Comparison of ENCODE assay signal across 22 cellular contexts in genomic region chr16:65445313-65446260, GRCh38.
DNase-seq lines count a peak whose midpoint lies in the region; ATAC-seq, FAIRE-seq and TF ChIP-seq lines count a peak whose summit lies in the region.
"Had no signal": no experiment of that assay in that cellular context is flagged by ENCODE, and none has a peak within 500 bp of the region (broad histone marks: within the 10 kb centered on the region; RNA-seq: fewer than 3 reads in every experiment).

No MANE protein-coding gene starts in this region.

- H3K79me2 ChIP-seq in HepG2 (ENCODE audit: insufficient read depth, low read length) = no peaks in the 10 kb centered on the region

- TF ChIP-seq POLR2A in HepG2 (IDR thresholded peaks at IDR 0.05; ENCODE audit: insufficient read depth in 1 of 2, low read depth in 2 of 2, low read length in 2 of 2) (no peak), right lobe of liver (IDR thresholded peaks at IDR 0.05) (no peak), esophagus muscularis mucosa (IDR thresholded peaks at IDR 0.05; ENCODE audit: low read depth) (no peak)

- H3K36me3 Mint-ChIP-seq in stimulated activated effector memory CD8-positive, alpha-beta T cell treated with anti-CD3 and anti-CD28 coated beads, Interleukin-12 subunit alpha, Interleukin-12 subunit beta, amount 100 ng/mL, for 72 hours = no peaks in the 10 kb centered on the region
- H3K36me3 Mint-ChIP-seq: CD4-positive, CD25-positive, alpha-beta regulatory T cell had no signal

- H4K20me1 ChIP-seq in HepG2 (ENCODE audit: insufficient read depth, low read length) = no peaks in the 10 kb centered on the region

- no peak for TF ChIP-seq CTCF in HepG2 (CRISPR knock-in tag; IDR thresholded peaks at IDR 0.05)
- TF ChIP-seq CTCF in right lobe of liver (IDR thresholded peaks at IDR 0.05) = no peak
- no peak for TF ChIP-seq CTCF in RWPE2 (IDR thresholded peaks at IDR 0.05; ENCODE audit: poor library complexity, severe bottlenecking)
- no peak for TF ChIP-seq CTCF in esophagus muscularis mucosa (IDR thresholded peaks at IDR 0.05)

- TF ChIP-seq RAD21 in HepG2 (CRISPR knock-in tag; IDR thresholded peaks at IDR 0.05) = no peak

- WGBS in HepG2 (ENCODE audit: low lambda C conversion rate) = 3% methylated on average over 1 of the region's 1 CpG
- WGBS in right lobe of liver (ENCODE audit: insufficient coverage, low coverage, low lambda C conversion rate, missing lambda C conversion rate) = 42% methylated on average over 1 of the region's 1 CpG
- WGBS in esophagus muscularis mucosa = 68% methylated on average over 1 of the region's 1 CpG

- no peak overlapping the region for H3K4me2 ChIP-seq in HepG2 (ENCODE audit: low read depth, low read length)
- H3K4me2 ChIP-seq: KMS-11 had no signal

- H3K27me3 ChIP-seq in HepG2 (ENCODE audit: control insufficient read depth in 1 of 2, insufficient read depth in 2 of 2, low read length in 2 of 2) (no peaks in the 10 kb centered on the region), right lobe of liver (no peaks in the 10 kb centered on the region), RWPE2 (ENCODE audit: insufficient read depth, poor library complexity, severe bottlenecking) (no peaks in the 10 kb centered on the region), esophagus muscularis mucosa (no peaks in the 10 kb centered on the region)
- H3K27me3 ChIP-seq: Peyer's patch had no signal

- no peak overlapping the region for H3K4me3 Mint-ChIP-seq in stimulated activated effector memory CD8-positive, alpha-beta T cell treated with anti-CD3 and anti-CD28 coated beads, Interleukin-12 subunit alpha, Interleukin-12 subunit beta, amount 100 ng/mL, for 72 hours
- H3K4me3 Mint-ChIP-seq: CD4-positive, CD25-positive, alpha-beta regulatory T cell had no signal

- CTCF ChIA-PET in HepG2 (lab: Yijun Ruan, JAX; ENCODE audit: low intra/inter-chr PET ratio, low total read pairs) = no interaction called here

- H3K9me3 ChIP-seq in HepG2 (ENCODE audit: low read length) = peaks cover 42% of the 10 kb centered on the region
- H3K9me3 ChIP-seq in right lobe of liver = no peaks in the 10 kb centered on the region
- peaks cover 3% of the 10 kb centered on the region for H3K9me3 ChIP-seq in RWPE2 (ENCODE audit: severe bottlenecking)
- peaks cover 0 to 17% (median 10%) of the 10 kb centered on the region in 4 donors for H3K9me3 ChIP-seq in esophagus muscularis mucosa
- H3K9me3 ChIP-seq: Peyer's patch had no signal

- H3K4me3 ChIP-seq in HepG2 (replicated peaks in 1 of 3; ENCODE audit: insufficient read depth in 1 of 3, low read depth in 2 of 3, low read length in 3 of 3) (no peak overlapping the region), right lobe of liver (no peak overlapping the region), RWPE2 (ENCODE audit: severe bottlenecking) (no peak overlapping the region), esophagus muscularis mucosa (no peak overlapping the region)
- H3K4me3 ChIP-seq: GM12878, Peyer's patch had no signal

- no peak for FAIRE-seq in HepG2 (lab: Jason Lieb, UNC)
- FAIRE-seq: GM12878 had no signal

- BruUV-seq in HepG2 (replicated peaks; lab: Mats Ljungman, UMichigan) = no TSS peak

- DNase-seq in HepG2 (ENCODE audit: low spot score) = no peak
- DNase-seq in right lobe of liver = no peak
- DNase-seq in RWPE2 (ENCODE audit: low spot score) = no peak
- peak; percentile 24 for DNase-seq in esophagus muscularis mucosa (ENCODE audit: extremely low spot score)
- DNase-seq in stromal cell of bone marrow (ENCODE audit: low read depth) = peak; percentile 9
- no peak for DNase-seq in middle frontal gyrus (ENCODE audit: extremely low spot score, low spot score)
- no peak for DNase-seq in NCI-H2171 (lab: John Stamatoyannopoulos, UW)
- DNase-seq in stimulated activated effector memory CD8-positive, alpha-beta T cell treated with anti-CD3 and anti-CD28 coated beads, Interleukin-12 subunit alpha, Interleukin-12 subunit beta, amount 100 ng/mL, for 72 hours (ENCODE audit: low spot score in 2 of 2) = no peak
- DNase-seq: CD4-positive, CD25-positive, alpha-beta regulatory T cell; DMS79; H7; NCI-H1105; NCI-H146; NCI-H2029; NCI-H345; NCI-H524 treated with DMSO at 0.1 percent for 48 hours; NCI-H82; Peyer's patch; Right ventricle myocardium superior had no signal

- H3K36me3 ChIP-seq in HepG2 (replicated peaks in 1 of 2; ENCODE audit: control insufficient read depth in 1 of 2, insufficient read depth in 2 of 2, low read length in 2 of 2) = no peaks in the 10 kb centered on the region
- H3K36me3 ChIP-seq in right lobe of liver = no peaks in the 10 kb centered on the region
- H3K36me3 ChIP-seq in RWPE2 (ENCODE audit: low read depth) = no peaks in the 10 kb centered on the region
- H3K36me3 ChIP-seq in esophagus muscularis mucosa = no peaks in the 10 kb centered on the region
- H3K36me3 ChIP-seq: Peyer's patch had no signal

- no peak overlapping the region for H3K27ac ChIP-seq in HepG2 (ENCODE audit: extremely low read length, insufficient read depth, low read length)
- H3K27ac ChIP-seq in right lobe of liver = no peak overlapping the region
- H3K27ac ChIP-seq in RWPE2 (ENCODE audit: poor library complexity, severe bottlenecking) = no peak overlapping the region
- no peak overlapping the region for H3K27ac ChIP-seq in esophagus muscularis mucosa (replicated peaks in 1 of 4)
- H3K27ac ChIP-seq: HL-60, KMS-11, Peyer's patch had no signal

- H3K9ac ChIP-seq in HepG2 (ENCODE audit: insufficient read depth, low read depth, low read length) = no peak overlapping the region
- H3K9ac ChIP-seq: KMS-11 had no signal

- ATAC-seq in HepG2 (no peak), right lobe of liver (no peak), RWPE2 (ENCODE audit: low read depth) (peak; percentile 49; the same call in 2 of the 3 replicates)
- no peak for ATAC-seq in stimulated activated effector memory CD8-positive, alpha-beta T cell treated with anti-CD3 and anti-CD28 coated beads, Interleukin-12 subunit alpha, Interleukin-12 subunit beta, amount 100 ng/mL, for 72 hours
- ATAC-seq: GM12878 had no signal

- POLR2A ChIA-PET in HepG2 (lab: Yijun Ruan, JAX) = no interaction called here

- no peak overlapping the region for H2AFZ ChIP-seq in HepG2 (ENCODE audit: low read length)

- intact Hi-C loops in HepG2 (cut with micrococcal nuclease; ENCODE audit: unreplicated experiment) = no loop called here
- intact Hi-C loops in right lobe of liver (cut with DNase I) = no loop called here
- intact Hi-C loops in esophagus muscularis mucosa (cut with DNase I) = no loop called here

- H3K4me1 Mint-ChIP-seq in stimulated activated effector memory CD8-positive, alpha-beta T cell treated with anti-CD3 and anti-CD28 coated beads, Interleukin-12 subunit alpha, Interleukin-12 subunit beta, amount 100 ng/mL, for 72 hours = no peaks in the 10 kb centered on the region
- H3K4me1 Mint-ChIP-seq: CD4-positive, CD25-positive, alpha-beta regulatory T cell had no signal

- TF ChIP-seq EP300 in HepG2 (IDR thresholded peaks at IDR 0.05; ENCODE audit: low read depth in 2 of 2, low read length in 2 of 2) (no peak), HepG2 (CRISPR knock-in tag; IDR thresholded peaks at IDR 0.05; ENCODE audit: borderline replicate concordance) (no peak), esophagus muscularis mucosa (IDR thresholded peaks at IDR 0.05) (no peak)

- H3K9me3 Mint-ChIP-seq in stimulated activated effector memory CD8-positive, alpha-beta T cell treated with anti-CD3 and anti-CD28 coated beads, Interleukin-12 subunit alpha, Interleukin-12 subunit beta, amount 100 ng/mL, for 72 hours = peaks cover 30% of the 10 kb centered on the region

- H3K27ac Mint-ChIP-seq in stimulated activated effector memory CD8-positive, alpha-beta T cell treated with anti-CD3 and anti-CD28 coated beads, Interleukin-12 subunit alpha, Interleukin-12 subunit beta, amount 100 ng/mL, for 72 hours = no peak overlapping the region
- H3K27ac Mint-ChIP-seq: CD4-positive, CD25-positive, alpha-beta regulatory T cell had no signal

- in situ Hi-C loops in HepG2 (cut with HindIII; ENCODE audit: extremely low pct_ligation_motif_present, low pct_unique_long_range_greater_than_20kb) = no loop called here

- no peaks in the 10 kb centered on the region for H3K4me1 ChIP-seq in HepG2 (ENCODE audit: insufficient read depth, low read length)
- H3K4me1 ChIP-seq in right lobe of liver = no peaks in the 10 kb centered on the region
- peaks cover 3% of the 10 kb centered on the region for H3K4me1 ChIP-seq in RWPE2 (ENCODE audit: insufficient read depth, poor library complexity, severe bottlenecking)
- no peaks in the 10 kb centered on the region for H3K4me1 ChIP-seq in esophagus muscularis mucosa
- H3K4me1 ChIP-seq: Peyer's patch had no signal

TF ChIP-seq in HepG2, 621 proteins besides CTCF, POLR2A, EP300 and RAD21:
- no peak for TF ChIP-seq MIER3 (CRISPR knock-in tag; IDR thresholded peaks at IDR 0.05; ENCODE audit: borderline replicate concordance)
- no peak for TF ChIP-seq ZNF446 (CRISPR knock-in tag; IDR thresholded peaks at IDR 0.05)
- TF ChIP-seq, protein P1, sequence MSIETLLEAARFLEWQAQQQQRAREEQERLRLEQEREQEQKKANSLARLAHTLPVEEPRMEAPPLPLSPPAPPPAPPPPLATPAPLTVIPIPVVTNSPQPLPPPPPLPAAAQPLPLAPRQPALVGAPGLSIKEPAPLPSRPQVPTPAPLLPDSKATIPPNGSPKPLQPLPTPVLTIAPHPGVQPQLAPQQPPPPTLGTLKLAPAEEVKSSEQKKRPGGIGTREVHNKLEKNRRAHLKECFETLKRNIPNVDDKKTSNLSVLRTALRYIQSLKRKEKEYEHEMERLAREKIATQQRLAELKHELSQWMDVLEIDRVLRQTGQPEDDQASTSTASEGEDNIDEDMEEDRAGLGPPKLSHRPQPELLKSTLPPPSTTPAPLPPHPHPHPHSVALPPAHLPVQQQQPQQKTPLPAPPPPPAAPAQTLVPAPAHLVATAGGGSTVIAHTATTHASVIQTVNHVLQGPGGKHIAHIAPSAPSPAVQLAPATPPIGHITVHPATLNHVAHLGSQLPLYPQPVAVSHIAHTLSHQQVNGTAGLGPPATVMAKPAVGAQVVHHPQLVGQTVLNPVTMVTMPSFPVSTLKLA (IDR thresholded peaks at IDR 0.05) = peak; percentile 37; the same call in 1 of the 2 replicates
- no peak for TF ChIP-seq ARHGAP35 (CRISPR knock-in tag; IDR thresholded peaks at IDR 0.05; ENCODE audit: borderline replicate concordance)
- TF ChIP-seq MAFF (IDR thresholded peaks at IDR 0.05; ENCODE audit: low read depth, low read length) = peak; percentile 73
- TF ChIP-seq ZNF564 (CRISPR knock-in tag; IDR thresholded peaks at IDR 0.05) = no peak
- peak; percentile 75 to 87 for TF ChIP-seq MAFK (conservative IDR thresholded peaks at IDR 0.05 in 1 of 2, IDR thresholded peaks at IDR 0.05 in 1 of 2; ENCODE audit: low read length in 2 of 2)
- TF ChIP-seq ZNF510 (CRISPR knock-in tag; IDR thresholded peaks at IDR 0.05; ENCODE audit: low read depth) = no peak
- no peak for TF ChIP-seq RAD51 (IDR thresholded peaks at IDR 0.05; ENCODE audit: borderline replicate concordance)
TF ChIP-seq in HepG2: peak in this region for 3.

Comparison
In these comparisons a context has a peak if more than half of its experiments do, and no peak if none do; other contexts are left out.
1. DNase-seq: peak in esophagus muscularis mucosa (single experiment) and stromal cell of bone marrow (single experiment); none in HepG2 (single experiment), right lobe of liver (0 of 3), RWPE2 (single experiment), middle frontal gyrus (single experiment), NCI-H2171 (single experiment) and stimulated activated effector memory CD8-positive, alpha-beta T cell treated with anti-CD3 and anti-CD28 coated beads, Interleukin-12 subunit alpha, Interleukin-12 subunit beta, amount 100 ng/mL, for 72 hours (0 of 2).